ENCODE assay signal across 1 cellular context in the genomic region with DNA sequence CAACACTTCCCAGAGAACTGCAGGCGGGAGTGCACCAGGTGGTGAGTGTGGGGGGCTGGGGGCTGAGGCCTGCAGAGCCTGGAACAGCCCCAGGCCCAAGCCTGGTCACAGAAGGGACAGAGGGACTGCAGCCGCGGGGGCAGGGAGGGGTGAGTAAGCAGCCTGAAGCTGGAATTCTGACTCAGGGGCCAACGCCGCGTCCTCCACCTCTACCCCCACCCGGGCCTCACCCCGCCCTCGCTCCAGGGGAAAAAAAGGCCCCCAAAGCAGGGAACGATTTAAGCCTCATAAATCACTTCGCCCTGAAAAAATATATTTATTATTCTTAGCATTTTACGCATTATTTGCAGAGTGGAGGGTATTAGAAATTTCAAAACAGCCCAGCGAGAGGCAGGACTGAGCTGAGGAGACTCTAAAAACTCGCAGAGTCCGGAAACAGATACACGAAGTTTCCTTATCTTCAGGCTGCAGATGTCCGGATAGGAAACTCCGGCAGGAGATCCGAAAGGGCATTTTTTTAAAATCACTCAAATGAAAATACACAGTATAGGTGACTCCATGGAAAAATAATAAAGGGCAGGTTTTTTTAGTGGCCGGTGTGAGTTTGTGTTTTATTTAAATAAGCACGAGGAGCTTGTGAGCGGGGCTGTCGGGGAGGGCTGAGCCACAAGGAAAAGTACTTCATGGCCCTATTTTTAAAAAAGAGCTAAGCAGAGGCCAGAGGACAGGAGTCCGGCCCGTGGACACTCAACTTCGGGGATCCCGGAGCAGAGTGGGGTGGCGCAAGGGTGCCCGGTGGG.
TF ChIP-seq lines count a peak whose summit lies in the region.

No MANE protein-coding gene starts in this region.

TF ChIP-seq in K562, 482 proteins besides CTCF, POLR2A, EP300 and RAD21 (continues in another document):
- TF ChIP-seq, protein P1, sequence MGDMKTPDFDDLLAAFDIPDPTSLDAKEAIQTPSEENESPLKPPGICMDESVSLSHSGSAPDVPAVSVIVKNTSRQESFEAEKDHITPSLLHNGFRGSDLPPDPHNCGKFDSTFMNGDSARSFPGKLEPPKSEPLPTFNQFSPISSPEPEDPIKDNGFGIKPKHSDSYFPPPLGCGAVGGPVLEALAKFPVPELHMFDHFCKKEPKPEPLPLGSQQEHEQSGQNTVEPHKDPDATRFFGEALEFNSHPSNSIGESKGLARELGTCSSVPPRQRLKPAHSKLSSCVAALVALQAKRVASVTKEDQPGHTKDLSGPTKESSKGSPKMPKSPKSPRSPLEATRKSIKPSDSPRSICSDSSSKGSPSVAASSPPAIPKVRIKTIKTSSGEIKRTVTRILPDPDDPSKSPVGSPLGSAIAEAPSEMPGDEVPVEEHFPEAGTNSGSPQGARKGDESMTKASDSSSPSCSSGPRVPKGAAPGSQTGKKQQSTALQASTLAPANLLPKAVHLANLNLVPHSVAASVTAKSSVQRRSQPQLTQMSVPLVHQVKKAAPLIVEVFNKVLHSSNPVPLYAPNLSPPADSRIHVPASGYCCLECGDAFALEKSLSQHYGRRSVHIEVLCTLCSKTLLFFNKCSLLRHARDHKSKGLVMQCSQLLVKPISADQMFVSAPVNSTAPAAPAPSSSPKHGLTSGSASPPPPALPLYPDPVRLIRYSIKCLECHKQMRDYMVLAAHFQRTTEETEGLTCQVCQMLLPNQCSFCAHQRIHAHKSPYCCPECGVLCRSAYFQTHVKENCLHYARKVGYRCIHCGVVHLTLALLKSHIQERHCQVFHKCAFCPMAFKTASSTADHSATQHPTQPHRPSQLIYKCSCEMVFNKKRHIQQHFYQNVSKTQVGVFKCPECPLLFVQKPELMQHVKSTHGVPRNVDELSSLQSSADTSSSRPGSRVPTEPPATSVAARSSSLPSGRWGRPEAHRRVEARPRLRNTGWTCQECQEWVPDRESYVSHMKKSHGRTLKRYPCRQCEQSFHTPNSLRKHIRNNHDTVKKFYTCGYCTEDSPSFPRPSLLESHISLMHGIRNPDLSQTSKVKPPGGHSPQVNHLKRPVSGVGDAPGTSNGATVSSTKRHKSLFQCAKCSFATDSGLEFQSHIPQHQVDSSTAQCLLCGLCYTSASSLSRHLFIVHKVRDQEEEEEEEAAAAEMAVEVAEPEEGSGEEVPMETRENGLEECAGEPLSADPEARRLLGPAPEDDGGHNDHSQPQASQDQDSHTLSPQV (IDR thresholded peaks at IDR 0.05) = peak; percentile 43; the same call in 1 of the 2 replicates
- 0 out of 2 replicates have a peak, but pooled peaks have one; percentile 12 for TF ChIP-seq MAFK (IDR thresholded peaks at IDR 0.05; ENCODE audit: low read length)
- TF ChIP-seq TCF3 (CRISPR knock-in tag; IDR thresholded peaks at IDR 0.05) = peak; percentile 75
- TF ChIP-seq GTF2E2 (tag; IDR thresholded peaks at IDR 0.05) = peak; percentile 62
- 0 out of 4 replicates have a peak, but pooled peaks of 1 of the 2 experiments have one; percentile 62 for TF ChIP-seq SIN3A (IDR thresholded peaks at IDR 0.05; ENCODE audit: borderline replicate concordance in 2 of 2, control insufficient read depth in 1 of 2, low read depth in 2 of 2, low read length in 2 of 2)
- TF ChIP-seq, protein P2, sequence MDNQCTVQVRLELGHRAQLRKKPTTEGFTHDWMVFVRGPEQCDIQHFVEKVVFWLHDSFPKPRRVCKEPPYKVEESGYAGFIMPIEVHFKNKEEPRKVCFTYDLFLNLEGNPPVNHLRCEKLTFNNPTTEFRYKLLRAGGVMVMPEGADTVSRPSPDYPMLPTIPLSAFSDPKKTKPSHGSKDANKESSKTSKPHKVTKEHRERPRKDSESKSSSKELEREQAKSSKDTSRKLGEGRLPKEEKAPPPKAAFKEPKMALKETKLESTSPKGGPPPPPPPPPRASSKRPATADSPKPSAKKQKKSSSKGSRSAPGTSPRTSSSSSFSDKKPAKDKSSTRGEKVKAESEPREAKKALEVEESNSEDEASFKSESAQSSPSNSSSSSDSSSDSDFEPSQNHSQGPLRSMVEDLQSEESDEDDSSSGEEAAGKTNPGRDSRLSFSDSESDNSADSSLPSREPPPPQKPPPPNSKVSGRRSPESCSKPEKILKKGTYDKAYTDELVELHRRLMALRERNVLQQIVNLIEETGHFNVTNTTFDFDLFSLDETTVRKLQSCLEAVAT (IDR thresholded peaks at IDR 0.05) = no peak
- peak; percentile 75 for TF ChIP-seq FOXM1 (IDR thresholded peaks at IDR 0.05; ENCODE audit: low read depth)
- TF ChIP-seq FOXM1 (CRISPR knock-in tag; IDR thresholded peaks at IDR 0.05; ENCODE audit: low read depth) = no peak
- 0 out of 3 replicates have a peak, but pooled peaks of 1 of the 2 experiments have one; percentile 16 for TF ChIP-seq CBX3 (IDR thresholded peaks at IDR 0.05; ENCODE audit: borderline replicate concordance in 1 of 2, low read length in 2 of 2)
- TF ChIP-seq NFE2 (IDR thresholded peaks at IDR 0.05; ENCODE audit: low read depth) = peak; percentile 30; the same call in 1 of the 2 replicates
- peak; percentile 71 for TF ChIP-seq RBM22 (IDR thresholded peaks at IDR 0.05; ENCODE audit: low read depth, low read length, poor library complexity, severe bottlenecking)
- TF ChIP-seq C11orf30 (IDR thresholded peaks at IDR 0.05; ENCODE audit: low read depth) = peak; percentile 38; the same call in 1 of the 2 replicates
- no peak for TF ChIP-seq SREBF2 (CRISPR knock-in tag; IDR thresholded peaks at IDR 0.05)
- TF ChIP-seq ZNF23 (CRISPR knock-in tag; IDR thresholded peaks at IDR 0.05) = no peak
- TF ChIP-seq, protein P3, sequence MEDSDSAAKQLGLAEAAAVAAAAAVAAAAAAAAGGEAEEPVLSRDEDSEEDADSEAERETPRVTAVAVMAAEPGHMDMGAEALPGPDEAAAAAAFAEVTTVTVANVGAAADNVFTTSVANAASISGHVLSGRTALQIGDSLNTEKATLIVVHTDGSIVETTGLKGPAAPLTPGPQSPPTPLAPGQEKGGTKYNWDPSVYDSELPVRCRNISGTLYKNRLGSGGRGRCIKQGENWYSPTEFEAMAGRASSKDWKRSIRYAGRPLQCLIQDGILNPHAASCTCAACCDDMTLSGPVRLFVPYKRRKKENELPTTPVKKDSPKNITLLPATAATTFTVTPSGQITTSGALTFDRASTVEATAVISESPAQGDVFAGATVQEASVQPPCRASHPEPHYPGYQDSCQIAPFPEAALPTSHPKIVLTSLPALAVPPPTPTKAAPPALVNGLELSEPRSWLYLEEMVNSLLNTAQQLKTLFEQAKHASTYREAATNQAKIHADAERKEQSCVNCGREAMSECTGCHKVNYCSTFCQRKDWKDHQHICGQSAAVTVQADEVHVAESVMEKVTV (CRISPR knock-in tag; IDR thresholded peaks at IDR 0.05) = 0 out of 2 replicates have a peak, but pooled peaks have one; percentile 21
- TF ChIP-seq MCM5 (IDR thresholded peaks at IDR 0.05; ENCODE audit: low read depth) = no peak
- peak; percentile 98 for TF ChIP-seq ETV1 (tag; conservative IDR thresholded peaks at IDR 0.05; ENCODE audit: low read depth)
- TF ChIP-seq PTTG1 (tag; IDR thresholded peaks at IDR 0.05; ENCODE audit: low read depth) = no peak
- TF ChIP-seq SOX6 (IDR thresholded peaks at IDR 0.05) = peak; percentile 33; the same call in 1 of the 2 replicates
- TF ChIP-seq SMAD2 (IDR thresholded peaks at IDR 0.05; ENCODE audit: low read depth, low read length) = no peak
- peak; percentile 44 for TF ChIP-seq ZFX (CRISPR knock-in tag; IDR thresholded peaks at IDR 0.05)
- TF ChIP-seq, protein P4, sequence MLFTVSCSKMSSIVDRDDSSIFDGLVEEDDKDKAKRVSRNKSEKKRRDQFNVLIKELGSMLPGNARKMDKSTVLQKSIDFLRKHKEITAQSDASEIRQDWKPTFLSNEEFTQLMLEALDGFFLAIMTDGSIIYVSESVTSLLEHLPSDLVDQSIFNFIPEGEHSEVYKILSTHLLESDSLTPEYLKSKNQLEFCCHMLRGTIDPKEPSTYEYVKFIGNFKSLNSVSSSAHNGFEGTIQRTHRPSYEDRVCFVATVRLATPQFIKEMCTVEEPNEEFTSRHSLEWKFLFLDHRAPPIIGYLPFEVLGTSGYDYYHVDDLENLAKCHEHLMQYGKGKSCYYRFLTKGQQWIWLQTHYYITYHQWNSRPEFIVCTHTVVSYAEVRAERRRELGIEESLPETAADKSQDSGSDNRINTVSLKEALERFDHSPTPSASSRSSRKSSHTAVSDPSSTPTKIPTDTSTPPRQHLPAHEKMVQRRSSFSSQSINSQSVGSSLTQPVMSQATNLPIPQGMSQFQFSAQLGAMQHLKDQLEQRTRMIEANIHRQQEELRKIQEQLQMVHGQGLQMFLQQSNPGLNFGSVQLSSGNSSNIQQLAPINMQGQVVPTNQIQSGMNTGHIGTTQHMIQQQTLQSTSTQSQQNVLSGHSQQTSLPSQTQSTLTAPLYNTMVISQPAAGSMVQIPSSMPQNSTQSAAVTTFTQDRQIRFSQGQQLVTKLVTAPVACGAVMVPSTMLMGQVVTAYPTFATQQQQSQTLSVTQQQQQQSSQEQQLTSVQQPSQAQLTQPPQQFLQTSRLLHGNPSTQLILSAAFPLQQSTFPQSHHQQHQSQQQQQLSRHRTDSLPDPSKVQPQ (CRISPR knock-in tag; IDR thresholded peaks at IDR 0.05; ENCODE audit: borderline replicate concordance) = no peak
- no peak for TF ChIP-seq MEF2D (tag; conservative IDR thresholded peaks at IDR 0.05; ENCODE audit: low read depth)
- peak; percentile 58 for TF ChIP-seq MEIS2 (IDR thresholded peaks at IDR 0.05; ENCODE audit: partially characterized antibody)
- no peak for TF ChIP-seq KLF13 (tag; IDR thresholded peaks at IDR 0.05; ENCODE audit: borderline replicate concordance, low read depth)
- TF ChIP-seq NCOR1 (IDR thresholded peaks at IDR 0.05) = peak; percentile 80
- TF ChIP-seq, protein P5, sequence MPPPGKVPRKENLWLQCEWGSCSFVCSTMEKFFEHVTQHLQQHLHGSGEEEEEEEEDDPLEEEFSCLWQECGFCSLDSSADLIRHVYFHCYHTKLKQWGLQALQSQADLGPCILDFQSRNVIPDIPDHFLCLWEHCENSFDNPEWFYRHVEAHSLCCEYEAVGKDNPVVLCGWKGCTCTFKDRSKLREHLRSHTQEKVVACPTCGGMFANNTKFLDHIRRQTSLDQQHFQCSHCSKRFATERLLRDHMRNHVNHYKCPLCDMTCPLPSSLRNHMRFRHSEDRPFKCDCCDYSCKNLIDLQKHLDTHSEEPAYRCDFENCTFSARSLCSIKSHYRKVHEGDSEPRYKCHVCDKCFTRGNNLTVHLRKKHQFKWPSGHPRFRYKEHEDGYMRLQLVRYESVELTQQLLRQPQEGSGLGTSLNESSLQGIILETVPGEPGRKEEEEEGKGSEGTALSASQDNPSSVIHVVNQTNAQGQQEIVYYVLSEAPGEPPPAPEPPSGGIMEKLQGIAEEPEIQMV (tag; conservative IDR thresholded peaks at IDR 0.05; ENCODE audit: low read depth) = no peak
- TF ChIP-seq LEF1 (IDR thresholded peaks at IDR 0.05) = peak; percentile 74
- TF ChIP-seq NCOA1 (IDR thresholded peaks at IDR 0.05; ENCODE audit: low read depth) = 0 out of 2 replicates have a peak, but pooled peaks have one; percentile 11
- TF ChIP-seq ZNF408 (CRISPR knock-in tag; IDR thresholded peaks at IDR 0.05; ENCODE audit: low read depth) = no peak
- peak; percentile 53; the same call in 1 of the 2 replicates for TF ChIP-seq ZNF589 (CRISPR knock-in tag; IDR thresholded peaks at IDR 0.05; ENCODE audit: low read depth)
- TF ChIP-seq EWSR1 (IDR thresholded peaks at IDR 0.05; ENCODE audit: borderline replicate concordance, low read depth, partially characterized antibody) = no peak
- TF ChIP-seq TRIM24 (IDR thresholded peaks at IDR 0.05) = no peak
- TF ChIP-seq SMARCE1 (IDR thresholded peaks at IDR 0.05) = peak; percentile 90
- TF ChIP-seq CHCHD3 (CRISPR knock-in tag; IDR thresholded peaks at IDR 0.05) = no peak
- TF ChIP-seq, protein P6, sequence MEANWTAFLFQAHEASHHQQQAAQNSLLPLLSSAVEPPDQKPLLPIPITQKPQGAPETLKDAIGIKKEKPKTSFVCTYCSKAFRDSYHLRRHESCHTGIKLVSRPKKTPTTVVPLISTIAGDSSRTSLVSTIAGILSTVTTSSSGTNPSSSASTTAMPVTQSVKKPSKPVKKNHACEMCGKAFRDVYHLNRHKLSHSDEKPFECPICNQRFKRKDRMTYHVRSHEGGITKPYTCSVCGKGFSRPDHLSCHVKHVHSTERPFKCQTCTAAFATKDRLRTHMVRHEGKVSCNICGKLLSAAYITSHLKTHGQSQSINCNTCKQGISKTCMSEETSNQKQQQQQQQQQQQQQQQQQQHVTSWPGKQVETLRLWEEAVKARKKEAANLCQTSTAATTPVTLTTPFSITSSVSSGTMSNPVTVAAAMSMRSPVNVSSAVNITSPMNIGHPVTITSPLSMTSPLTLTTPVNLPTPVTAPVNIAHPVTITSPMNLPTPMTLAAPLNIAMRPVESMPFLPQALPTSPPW (CRISPR knock-in tag; IDR thresholded peaks at IDR 0.05) = peak; percentile 72
- peak; percentile 82 for TF ChIP-seq NEUROD1 (IDR thresholded peaks at IDR 0.05; ENCODE audit: borderline replicate concordance, low read depth, low read length, partially characterized antibody)
- peak; percentile 69 for TF ChIP-seq BRD9 (IDR thresholded peaks at IDR 0.05; ENCODE audit: low read depth, partially characterized antibody)
- peak; percentile 91 for TF ChIP-seq ZNF384 (IDR thresholded peaks at IDR 0.05; ENCODE audit: low read depth, low read length)
- TF ChIP-seq GABPA (tag; conservative IDR thresholded peaks at IDR 0.05; ENCODE audit: low read depth) = peak; percentile 46
- TF ChIP-seq ARNT (IDR thresholded peaks at IDR 0.05) = no peak
- TF ChIP-seq FOXK2 (conservative IDR thresholded peaks at IDR 0.05 in 1 of 2, IDR thresholded peaks at IDR 0.05 in 1 of 2; ENCODE audit: low read depth in 2 of 2) = 0 out of 4 replicates have a peak, but pooled peaks of 1 of the 2 experiments have one; percentile 21
- TF ChIP-seq HDGF (IDR thresholded peaks at IDR 0.05) = no peak
- TF ChIP-seq MTF1 (CRISPR knock-in tag; IDR thresholded peaks at IDR 0.05; ENCODE audit: borderline replicate concordance) = no peak
- no peak for TF ChIP-seq U2AF2 (optimal IDR thresholded peaks at IDR 0.05; ENCODE audit: low read depth, low read length)
- 0 out of 2 replicates have a peak, but pooled peaks have one; percentile 20 for TF ChIP-seq L3MBTL2 (IDR thresholded peaks at IDR 0.05)
- TF ChIP-seq HMG20B (CRISPR knock-in tag; IDR thresholded peaks at IDR 0.05) = no peak
- no peak for TF ChIP-seq ZNF561 (CRISPR knock-in tag; conservative IDR thresholded peaks at IDR 0.05)
- TF ChIP-seq ATF1 (CRISPR knock-in tag; IDR thresholded peaks at IDR 0.05) = no peak
- 0 out of 2 replicates have a peak, but pooled peaks have one; percentile 17 for TF ChIP-seq ATF1 (tag; IDR thresholded peaks at IDR 0.05)
- TF ChIP-seq ZNF785 (CRISPR knock-in tag; IDR thresholded peaks at IDR 0.05) = no peak
- TF ChIP-seq CBFA2T3 (IDR thresholded peaks at IDR 0.05) = peak; percentile 82
- TF ChIP-seq, protein P7, sequence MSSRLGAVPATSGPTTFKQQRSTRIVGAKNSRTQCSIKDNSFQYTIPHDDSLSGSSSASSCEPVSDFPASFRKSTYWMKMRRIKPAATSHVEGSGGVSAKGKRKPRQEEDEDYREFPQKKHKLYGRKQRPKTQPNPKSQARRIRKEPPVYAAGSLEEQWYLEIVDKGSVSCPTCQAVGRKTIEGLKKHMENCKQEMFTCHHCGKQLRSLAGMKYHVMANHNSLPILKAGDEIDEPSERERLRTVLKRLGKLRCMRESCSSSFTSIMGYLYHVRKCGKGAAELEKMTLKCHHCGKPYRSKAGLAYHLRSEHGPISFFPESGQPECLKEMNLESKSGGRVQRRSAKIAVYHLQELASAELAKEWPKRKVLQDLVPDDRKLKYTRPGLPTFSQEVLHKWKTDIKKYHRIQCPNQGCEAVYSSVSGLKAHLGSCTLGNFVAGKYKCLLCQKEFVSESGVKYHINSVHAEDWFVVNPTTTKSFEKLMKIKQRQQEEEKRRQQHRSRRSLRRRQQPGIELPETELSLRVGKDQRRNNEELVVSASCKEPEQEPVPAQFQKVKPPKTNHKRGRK (tag; IDR thresholded peaks at IDR 0.05) = no peak
